Comparison of ENCODE assay signal across 7 cellular contexts in genomic region chr15:72155021-72155621, GRCh38. TPM values are rescaled to one million over a fixed set of nuclear protein-coding genes. Genes with fewer than 3 reads are reported as not detected.
DNase-seq lines count a peak whose midpoint lies in the region; ATAC-seq, FAIRE-seq and TF ChIP-seq lines count a peak whose summit lies in the region.

No MANE protein-coding gene starts in this region.

- no peaks in the 10 kb centered on the region for H3K9me2 ChIP-seq in PC-3 (replicated peaks; ENCODE audit: low read length)

- no peak overlapping the region for H4K91ac ChIP-seq in H9 (ENCODE audit: insufficient read length, low read depth, low read length)

- no peak overlapping the region for H3K4me3 Mint-ChIP-seq in H9
- H3K4me3 Mint-ChIP-seq in naive thymus-derived CD8-positive, alpha-beta T cell, result peak overlapping the region; percentile 29 to 89 (median 81)

- H3K9ac ChIP-seq in H9 (ENCODE audit: extremely low read depth, insufficient read length, low read length) (no peak overlapping the region), PC-3 (ENCODE audit: low read length) (peak overlapping the region; percentile 31; the same call in 1 of the 2 replicates), endothelial cell of umbilical vein (replicated peaks; ENCODE audit: extremely low read depth, insufficient read depth, low read length) (no peak overlapping the region)

- H3K9me3 ChIP-seq in H9 (ENCODE audit: control insufficient read depth, low read depth, low read length) (no peaks in the 10 kb centered on the region), PC-3 (ENCODE audit: low read length) (no peaks in the 10 kb centered on the region), endothelial cell of umbilical vein (replicated peaks; ENCODE audit: control insufficient read depth, insufficient read depth, low read length) (no peaks in the 10 kb centered on the region)

- intact Hi-C loops in PC-3 (cut with micrococcal nuclease), result loop anchor here (2.0 to 10.0 kb wide), 2 partner anchors 320 to 410 kb away; no protein-coding TSS in a partner anchor
- intact Hi-C loops in endothelial cell of umbilical vein (cut with micrococcal nuclease), result loop anchor here (1.0 to 5.0 kb wide), 4 partner anchors 37 to 768 kb away; partner anchors contain the start of genes MYO9A and SENP8

- peaks cover 11% of the 10 kb centered on the region for H3K27me3 Mint-ChIP-seq in H9 (ENCODE audit: low read depth)
- H3K27me3 Mint-ChIP-seq in naive thymus-derived CD8-positive, alpha-beta T cell, result peaks cover 0 to 5% (median 3%) of the 10 kb centered on the region in 5 donors

- no peak overlapping the region for H2BK120ac ChIP-seq in H9 (ENCODE audit: low read depth, low read length, poor library complexity, severe bottlenecking)

- no peaks in the 10 kb centered on the region for H3K23me2 ChIP-seq in H9 (ENCODE audit: insufficient read length, low read depth, low read length, poor library complexity, severe bottlenecking)

- H3K4me1 ChIP-seq in H9 (ENCODE audit: insufficient read depth, low read length) (no peaks in the 10 kb centered on the region; the same call in 1 of the 2 replicates), PC-3 (ENCODE audit: insufficient read depth, low read length) (peaks cover 12% of the 10 kb centered on the region), endothelial cell of umbilical vein (ENCODE audit: control insufficient read depth, extremely low read depth, insufficient read depth, low read length) (peaks cover 20% of the 10 kb centered on the region)

- H3K56ac ChIP-seq in H9 (ENCODE audit: insufficient read length, low read depth, low read length), result no peak overlapping the region

- no CpG with 5 or more reads among the region's 14 CpGs for WGBS in H9 (ENCODE audit: extremely low coverage, insufficient read length, low lambda C conversion rate)

- dilution Hi-C loops in endothelial cell of umbilical vein (cut with MboI; ENCODE audit: extremely low pct_ligation_motif_present, low sequenced_read_pairs), result no loop called here

- POLR2A ChIA-PET in PC-3 (lab: Charles Lee; ENCODE audit: unreplicated experiment), result no interaction called here
- POLR2A ChIA-PET in endothelial cell of umbilical vein (lab: Charles Lee), result no interaction called here
- POLR2A ChIA-PET in naive thymus-derived CD8-positive, alpha-beta T cell (lab: Charles Lee), result interaction anchor here (1.1 kb wide), 1 partner anchor 411 kb away, joined by 8 read pairs; no protein-coding TSS in a partner anchor

- no peak overlapping the region for H3K4ac ChIP-seq in H9 (ENCODE audit: low read depth, low read length)

- peak; percentile 52 for ATAC-seq in PC-3
- ATAC-seq in naive thymus-derived CD8-positive, alpha-beta T cell, result no peak
- no peak for ATAC-seq in HG02885 (IDR thresholded peaks at IDR 0.05; ENCODE audit: poor library complexity, unreplicated experiment)

- CTCF ChIA-PET in PC-3 (lab: Charles Lee) (no interaction called here), endothelial cell of umbilical vein (lab: Charles Lee) (interaction anchor here (0.8 to 4.2 kb wide), 11 partner anchors 10 to 410 kb away, joined by 3 to 131 read pairs (median 10); partner anchors contain the start of genes MYO9A and SENP8)

- H3K4me3 ChIP-seq in PC-3 (ENCODE audit: low read length), result peak overlapping the region; percentile 73
- H3K4me3 ChIP-seq in endothelial cell of umbilical vein (replicated peaks in 1 of 3; ENCODE audit: insufficient read depth in 1 of 3, low read depth in 1 of 3, low read length in 3 of 3), result peak overlapping the region in 2 of 3 experiments; percentile 36 to 54

- no peak overlapping the region for H4K5ac ChIP-seq in H9 (ENCODE audit: insufficient read length, low read depth, low read length)

- DNase-seq in H9 (no peak), PC-3 (peak; percentile 75), endothelial cell of umbilical vein (ENCODE audit: low read depth, low spot score) (peak; percentile 62), T-helper 1 cell (no peak), SW 1271 (lab: John Stamatoyannopoulos, UW) (no peak)
- DNase-seq in naive thymus-derived CD8-positive, alpha-beta T cell, result no peak

- H4K20me1 ChIP-seq in H9 (ENCODE audit: control insufficient read depth, insufficient read depth, insufficient read length), result no peaks in the 10 kb centered on the region
- H4K20me1 ChIP-seq in PC-3 (ENCODE audit: low read length), result no peaks in the 10 kb centered on the region
- H4K20me1 ChIP-seq in endothelial cell of umbilical vein (replicated peaks; ENCODE audit: control insufficient read depth, extremely low read depth, insufficient read depth, low read length), result no peaks in the 10 kb centered on the region

- H2BK12ac ChIP-seq in H9 (ENCODE audit: insufficient read length, low read depth, low read length), result no peak overlapping the region

- H3K9me1 ChIP-seq in endothelial cell of umbilical vein (replicated peaks; ENCODE audit: control insufficient read depth, extremely low read depth, insufficient read depth, low read length), result no peaks in the 10 kb centered on the region

- H4K8ac ChIP-seq in H9 (replicated peaks; ENCODE audit: insufficient read length, low read depth, low read length), result no peak overlapping the region

- H3K27ac ChIP-seq in H9 (ENCODE audit: insufficient read length, low read depth, low read length) (no peak overlapping the region), PC-3 (ENCODE audit: low read length) (no peak overlapping the region), endothelial cell of umbilical vein (ENCODE audit: insufficient read depth, low read depth, low read length) (no peak overlapping the region)

- H3T11ph ChIP-seq in H9 (ENCODE audit: low read length), result no peak overlapping the region

- no peak overlapping the region for H2BK20ac ChIP-seq in H9 (ENCODE audit: low read depth, low read length, poor library complexity, severe bottlenecking)

- peaks cover 10% of the 10 kb centered on the region in 2 experiments for H3K4me1 Mint-ChIP-seq in H9
- peaks cover 2 to 9% (median 7%) of the 10 kb centered on the region in 4 donors for H3K4me1 Mint-ChIP-seq in naive thymus-derived CD8-positive, alpha-beta T cell

- H3K36me3 ChIP-seq in PC-3 (ENCODE audit: low read depth, low read length) (no peaks in the 10 kb centered on the region), endothelial cell of umbilical vein (ENCODE audit: control insufficient read depth in 2 of 2, extremely low read depth in 1 of 2, insufficient read depth in 2 of 2, low read length in 2 of 2) (no peaks in the 10 kb centered on the region)

- no peak for TF ChIP-seq POLR2A in endothelial cell of umbilical vein (IDR thresholded peaks at IDR 0.05; ENCODE audit: low read depth, low read length)

- no peak overlapping the region for H3K14ac ChIP-seq in H9 (ENCODE audit: insufficient read depth, low read length)

- no peak overlapping the region for H3K23ac ChIP-seq in H9 (ENCODE audit: insufficient read length, low read depth, low read length)

- TF ChIP-seq CTCF in H9 (conservative IDR thresholded peaks at IDR 0.05), result no peak
- TF ChIP-seq CTCF in PC-3 (conservative IDR thresholded peaks at IDR 0.05; ENCODE audit: low read depth, low read length), result no peak
- TF ChIP-seq CTCF in endothelial cell of umbilical vein (IDR thresholded peaks at IDR 0.05; ENCODE audit: extremely low read depth in 1 of 2, insufficient read depth in 1 of 2, low read depth in 1 of 2, low read length in 2 of 2), result no peak

- BruUV-seq in PC-3 (replicated peaks; lab: Mats Ljungman, UMichigan) (no TSS peak), endothelial cell of umbilical vein (replicated peaks; lab: Mats Ljungman, UMichigan) (no TSS peak)

- no peak overlapping the region for H2AK5ac ChIP-seq in H9 (ENCODE audit: insufficient read length, low read length)

- no peak for FAIRE-seq in endothelial cell of umbilical vein (lab: Jason Lieb, UNC)

- no peak overlapping the region for H2BK15ac ChIP-seq in H9 (ENCODE audit: low read depth, low read length)

- H3K4me2 ChIP-seq in H9 (ENCODE audit: insufficient read depth, insufficient read length, low read length), result no peak overlapping the region
- peak overlapping the region; percentile 86 for H3K4me2 ChIP-seq in PC-3 (ENCODE audit: low read length)
- H3K4me2 ChIP-seq in endothelial cell of umbilical vein (ENCODE audit: insufficient read depth, low read length), result peak overlapping the region; percentile 73

- no peaks in the 10 kb centered on the region; the same call in 1 of the 2 replicates for H3K27me3 ChIP-seq in H9 (ENCODE audit: insufficient read depth, low read length)
- H3K27me3 ChIP-seq in PC-3 (ENCODE audit: low read length), result no peaks in the 10 kb centered on the region
- no peaks in the 10 kb centered on the region for H3K27me3 ChIP-seq in endothelial cell of umbilical vein (ENCODE audit: control insufficient read depth in 2 of 2, insufficient read depth in 2 of 2, low read length in 2 of 2)

- H2BK5ac ChIP-seq in H9 (ENCODE audit: insufficient read length, low read length), result no peak overlapping the region

- no peak overlapping the region for H3K18ac ChIP-seq in H9 (ENCODE audit: insufficient read length, low read depth, low read length)

- peak overlapping the region; percentile 11 to 91 (median 33); a peak in 3 of 7 replicates for H3K27ac Mint-ChIP-seq in H9
- peak overlapping the region in 1 of 10 donors; percentile 32 for H3K27ac Mint-ChIP-seq in naive thymus-derived CD8-positive, alpha-beta T cell

- no peaks in the 10 kb centered on the region for H3K9me3 Mint-ChIP-seq in H9
- H3K9me3 Mint-ChIP-seq in naive thymus-derived CD8-positive, alpha-beta T cell, result no peaks in the 10 kb centered on the region

- H3K36me3 Mint-ChIP-seq in H9 (ENCODE audit: insufficient read depth in 1 of 3, low read depth in 3 of 3), result no peaks in the 10 kb centered on the region
- H3K36me3 Mint-ChIP-seq in naive thymus-derived CD8-positive, alpha-beta T cell, result no peaks in the 10 kb centered on the region

- no peaks in the 10 kb centered on the region for H3K79me1 ChIP-seq in H9 (ENCODE audit: insufficient read depth, low read depth, low read length, poor library complexity, severe bottlenecking)

- H3F3A ChIP-seq in PC-3 (ENCODE audit: low read length, unreplicated experiment), result no peaks in the 10 kb centered on the region

- H3K79me2 ChIP-seq in H9 (ENCODE audit: insufficient read depth, low read length) (no peaks in the 10 kb centered on the region), PC-3 (ENCODE audit: low read length) (no peaks in the 10 kb centered on the region), endothelial cell of umbilical vein (ENCODE audit: control insufficient read depth, insufficient read depth, low read length) (no peaks in the 10 kb centered on the region)

- H2AFZ ChIP-seq in H9 (ENCODE audit: low read length) (no peak overlapping the region), PC-3 (ENCODE audit: low read length) (peak overlapping the region; percentile 89), endothelial cell of umbilical vein (ENCODE audit: low read depth, low read length) (peak overlapping the region; percentile 73)

RNA-seq across cellular contexts. Expression of gene SENP8, which starts 36.9 kb away (rescaled TPM):
- 4.8 and 4.9 TPM in 2 replicates for total RNA-seq in H9 (2021)
- total RNA-seq in PC-3 (2014; rRNA removed), result 1.2 and 4.2 TPM in 2 replicates
- total RNA-seq in endothelial cell of umbilical vein, result 1.3 and 1.4 TPM in 2 replicates
- polyA plus RNA-seq in endothelial cell of umbilical vein, result 0.91 and 1.6 TPM in 2 replicates
- polyA plus RNA-seq in endothelial cell of umbilical vein (2011; cell fraction: cytosol; rRNA removed), result 1.3 and 1.4 TPM in 2 replicates
- polyA plus RNA-seq in endothelial cell of umbilical vein (2011; cell fraction: nucleus; rRNA removed), result 0.74 and 1.4 TPM in 2 replicates
- 1.3 and 1.8 TPM in 2 replicates for polyA plus RNA-seq in endothelial cell of umbilical vein (2012)
- 3.0 and 10.8 TPM in 2 replicates for polyA minus RNA-seq in endothelial cell of umbilical vein
- polyA minus RNA-seq in endothelial cell of umbilical vein (2011; cell fraction: cytosol; rRNA and poly(A)+ RNA removed), result 2.0 TPM
- 0.63 and 1.7 TPM in 2 replicates for polyA minus RNA-seq in endothelial cell of umbilical vein (2011; cell fraction: nucleus; rRNA and poly(A)+ RNA removed)
- 1 to 10 TPM; 1.4 to 2.2 TPM for total RNA-seq in naive thymus-derived CD8-positive, alpha-beta T cell
- polyA plus RNA-seq in naive thymus-derived CD8-positive, alpha-beta T cell, result 1 to 10 TPM in 1 of 3 donors, under 1 TPM in 2; 0.41 to 1.7 (median 0.98) TPM

RNA-seq across cellular contexts. Expression of gene MYO9A, which starts 37.2 kb away (rescaled TPM):
- 20.7 and 21.4 TPM in 2 replicates for total RNA-seq in H9 (2021)
- 14.3 and 18.3 TPM in 2 replicates for total RNA-seq in PC-3 (2014; rRNA removed)
- 30.3 and 30.6 TPM in 2 replicates for total RNA-seq in endothelial cell of umbilical vein
- polyA plus RNA-seq in endothelial cell of umbilical vein, result 5.7 and 6.4 TPM in 2 replicates
- 5.1 and 5.7 TPM in 2 replicates for polyA plus RNA-seq in endothelial cell of umbilical vein (2011; cell fraction: cytosol; rRNA removed)
- polyA plus RNA-seq in endothelial cell of umbilical vein (2011; cell fraction: nucleus; rRNA removed), result 22.4 and 26.0 TPM in 2 replicates
- polyA plus RNA-seq in endothelial cell of umbilical vein (2012), result 10.4 and 13.6 TPM in 2 replicates
- polyA minus RNA-seq in endothelial cell of umbilical vein, result 82.0 and 89.9 TPM in 2 replicates
- polyA minus RNA-seq in endothelial cell of umbilical vein (2011; cell fraction: cytosol; rRNA and poly(A)+ RNA removed), result 17.6 TPM
- polyA minus RNA-seq in endothelial cell of umbilical vein (2011; cell fraction: nucleus; rRNA and poly(A)+ RNA removed), result 88.6 and 123 TPM in 2 replicates
- total RNA-seq in naive thymus-derived CD8-positive, alpha-beta T cell, result 10 to 100 TPM; 44.0 to 45.2 TPM
- 10 to 100 TPM; 11.7 to 13.3 (median 12.9) TPM for polyA plus RNA-seq in naive thymus-derived CD8-positive, alpha-beta T cell

RNA-seq across cellular contexts. Expression of gene GRAMD2A, which starts 42.5 kb away (rescaled TPM):
- total RNA-seq in H9 (2021) (1.3 and 1.5 TPM in 2 replicates), PC-3 (2014; rRNA removed) (0.07 TPM in 1 of 2 replicates, not detected in the other), endothelial cell of umbilical vein (0.23 and 0.29 TPM in 2 replicates)
- polyA plus RNA-seq in endothelial cell of umbilical vein, result 0.08 and 0.22 TPM in 2 replicates
- polyA plus RNA-seq in endothelial cell of umbilical vein (2011; cell fraction: cytosol; rRNA removed), result 0.13 and 0.16 TPM in 2 replicates
- polyA plus RNA-seq in endothelial cell of umbilical vein (2011; cell fraction: nucleus; rRNA removed), result 0.29 and 0.49 TPM in 2 replicates
- 0.20 and 0.85 TPM in 2 replicates for polyA plus RNA-seq in endothelial cell of umbilical vein (2012)
- 0.13 TPM in 1 of 2 replicates, not detected in the other for polyA minus RNA-seq in endothelial cell of umbilical vein
- polyA minus RNA-seq in endothelial cell of umbilical vein (2011; cell fraction: cytosol; rRNA and poly(A)+ RNA removed), result 2.4 TPM
- polyA minus RNA-seq in endothelial cell of umbilical vein (2011; cell fraction: nucleus; rRNA and poly(A)+ RNA removed), result 0.14 TPM in 1 of 2 replicates, not detected in the other
- total RNA-seq in naive thymus-derived CD8-positive, alpha-beta T cell, result not detected
- polyA plus RNA-seq in naive thymus-derived CD8-positive, alpha-beta T cell, result not detected

Comparison
In these comparisons a context has a peak if more than half of its experiments do, and no peak if none do; other contexts are left out.
1. DNase-seq: peak in PC-3 (single experiment) and endothelial cell of umbilical vein (single experiment); none in H9 (single experiment), naive thymus-derived CD8-positive, alpha-beta T cell (0 of 10), T-helper 1 cell (0 of 5) and SW 1271 (0 of 2).
2. H3K4me3 Mint-ChIP-seq: peak in naive thymus-derived CD8-positive, alpha-beta T cell (10 of 10); none in H9 (0 of 2).